20 cellular contexts compared by ENCODE assay signal in the genomic region with DNA sequence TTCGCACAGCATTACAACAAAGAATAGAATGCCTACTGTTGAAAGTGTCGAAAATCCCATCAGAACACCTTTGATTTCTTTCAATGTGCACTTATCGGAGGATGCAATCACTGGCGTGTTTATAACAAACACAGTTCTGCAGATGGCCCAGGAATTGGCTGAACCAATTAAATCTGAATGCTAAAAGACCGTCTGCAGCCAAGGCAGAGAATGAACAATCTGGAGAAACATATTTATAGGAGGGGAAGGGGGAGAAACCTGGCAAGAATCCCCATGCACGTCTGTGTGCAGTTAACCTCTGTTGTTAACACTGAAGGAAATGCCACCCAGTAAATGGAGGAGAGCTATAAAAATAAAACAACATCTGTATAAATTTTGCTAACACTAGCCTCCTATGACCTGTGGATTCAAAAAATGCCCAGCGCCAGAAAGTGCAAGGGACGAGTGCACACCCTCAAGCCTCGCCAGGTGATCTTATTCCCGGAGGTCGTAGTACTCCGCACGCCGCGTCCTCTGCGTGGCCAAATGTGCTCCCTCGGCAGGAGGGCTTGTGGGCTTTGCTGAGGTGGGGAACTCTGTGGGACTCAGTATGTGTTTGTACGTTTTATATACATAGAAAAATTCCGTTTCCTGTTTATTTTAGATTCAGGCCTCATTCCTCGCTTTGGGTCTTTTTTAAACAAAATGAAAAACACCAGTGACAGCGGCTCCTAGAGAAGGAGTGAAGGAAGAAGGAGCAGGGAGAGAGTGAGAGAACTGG. TPM values are rescaled to one million over a fixed set of nuclear protein-coding genes. Genes with fewer than 3 reads are reported as not detected.
DNase-seq lines count a peak whose midpoint lies in the region; FAIRE-seq and TF ChIP-seq lines count a peak whose summit lies in the region.
"Had no signal": no experiment of that assay in that cellular context is flagged by ENCODE, and none has a peak within 500 bp of the region (broad histone marks: within the 10 kb centered on the region; RNA-seq: fewer than 3 reads in every experiment).

No MANE protein-coding gene starts in this region.

- no peaks in the 10 kb centered on the region for H3K79me2 ChIP-seq in fibroblast of lung (ENCODE audit: control insufficient read depth, insufficient read depth, low read length)

- H3K27ac Mint-ChIP-seq in immature natural killer cell, result peak overlapping the region in 1 of 6 donors; percentile 30
- H3K27ac Mint-ChIP-seq: activated B cell treated with CpG ODN at 0.5 μM for 24 hours; activated naive CD8-positive, alpha-beta T cell treated with anti-CD3 and anti-CD28 coated beads, Interleukin-2, amount 50 U/mL, for 24 hours; B cell; naive B cell had no signal

- peak overlapping the region; percentile 7 for H3K4me2 ChIP-seq in fibroblast of lung (ENCODE audit: extremely low read depth, insufficient read depth, low read length)

- H3K9me3 ChIP-seq in fibroblast of lung (ENCODE audit: control insufficient read depth, insufficient read depth, low read depth, low read length) (no peaks in the 10 kb centered on the region), kidney (ENCODE audit: control insufficient read depth in 1 of 2, low read length in 2 of 2) (no peaks in the 10 kb centered on the region)
- H3K9me3 ChIP-seq: breast epithelium, Caco-2, esophagus squamous epithelium had no signal

- TF ChIP-seq CTCF in fibroblast of lung (conservative IDR thresholded peaks at IDR 0.05 in 1 of 2, IDR thresholded peaks at IDR 0.05 in 1 of 2; ENCODE audit: low read depth in 1 of 2, low read length in 2 of 2) (no peak), kidney (IDR thresholded peaks at IDR 0.05; ENCODE audit: borderline replicate concordance, extremely low read depth, insufficient read depth) (no peak), GM13976 (IDR thresholded peaks at IDR 0.05; ENCODE audit: borderline replicate concordance, control extremely low read depth, extremely low read depth, insufficient read depth, missing control alignments) (no peak)

- H2AFZ ChIP-seq in fibroblast of lung (ENCODE audit: low read length), result no peak overlapping the region

- H3K27ac ChIP-seq in fibroblast of lung (ENCODE audit: insufficient read depth, low read length), result no peak overlapping the region
- no peak overlapping the region for H3K27ac ChIP-seq in kidney (ENCODE audit: low read depth in 2 of 2, low read length in 2 of 2)
- H3K27ac ChIP-seq: breast epithelium had no signal

- intact Hi-C loops in kidney (cut with DNase I), result no loop called here

- H3K4me3 ChIP-seq in fibroblast of lung (replicated peaks in 1 of 4; ENCODE audit: control extremely low read depth in 1 of 4, insufficient read depth in 1 of 4, low read depth in 3 of 4, low read length in 4 of 4), result no peak overlapping the region
- H3K4me3 ChIP-seq in kidney (ENCODE audit: low read length in 2 of 2), result no peak overlapping the region
- H3K4me3 ChIP-seq: breast epithelium, esophagus squamous epithelium, lung had no signal

- H3K36me3 Mint-ChIP-seq in immature natural killer cell, result peaks cover 49 to 65% (median 52%) of the 10 kb centered on the region in 3 donors
- H3K36me3 Mint-ChIP-seq: naive B cell had no signal

- no peaks in the 10 kb centered on the region for H3K9me3 Mint-ChIP-seq in immature natural killer cell
- H3K9me3 Mint-ChIP-seq: activated B cell treated with CpG ODN at 0.5 μM for 24 hours; activated naive CD8-positive, alpha-beta T cell treated with anti-CD3 and anti-CD28 coated beads, Interleukin-2, amount 50 U/mL, for 24 hours; naive B cell had no signal

- in situ Hi-C loops in GM13976 (cut with MboI; ENCODE audit: low sequenced_read_pairs, unreplicated experiment), result no loop called here

- DNase-seq in NCI-H1092 (lab: John Stamatoyannopoulos, UW), result peak; percentile 46
- peak; percentile 74 for DNase-seq in NCI-H524 treated with DMSO at 0.1 percent for 48 hours (lab: John Stamatoyannopoulos, UW)
- DNase-seq in fibroblast of lung (ENCODE audit: low read depth in 2 of 2), result no peak
- peak; percentile 18 for DNase-seq in smooth muscle cell of the brain vasculature (ENCODE audit: low read depth, low spot score)
- no peak for DNase-seq in kidney
- DNase-seq in GM13976 (ENCODE audit: low spot score), result no peak
- no peak for DNase-seq in immature natural killer cell
- DNase-seq: activated B cell treated with CpG ODN at 0.5 μM for 24 hours; activated naive CD8-positive, alpha-beta T cell treated with anti-CD3 and anti-CD28 coated beads, Interleukin-2, amount 50 U/mL, for 24 hours; effector CD4-positive, alpha-beta T cell; esophagus squamous epithelium; HCEC 1CT; KBM-7; naive B cell; small intestine; stimulated activated CD8-positive, alpha-beta memory T cell treated with anti-CD3 and anti-CD28 coated beads, Interleukin-4, amount 100 ng/mL, for 48 hours had no signal

- no peaks in the 10 kb centered on the region for H4K20me1 ChIP-seq in fibroblast of lung (ENCODE audit: control insufficient read depth, extremely low read depth, insufficient read depth, low read length)

- H3K4me1 ChIP-seq in fibroblast of lung (ENCODE audit: control insufficient read depth, extremely low read depth, insufficient read depth, low read length) (peaks cover 26% of the 10 kb centered on the region), kidney (ENCODE audit: control insufficient read depth in 1 of 2, insufficient read depth in 1 of 2, low read depth in 1 of 2, low read length in 2 of 2) (no peaks in the 10 kb centered on the region)

- peaks cover 46 to 47% of the 10 kb centered on the region in 2 donors for H3K4me1 Mint-ChIP-seq in immature natural killer cell

- peaks cover 6 to 12% (median 8%) of the 10 kb centered on the region in 3 donors for H3K27me3 Mint-ChIP-seq in immature natural killer cell (ENCODE audit: low read depth in 3 of 3)

- H3K36me3 ChIP-seq in fibroblast of lung (ENCODE audit: control insufficient read depth, insufficient read depth, low read length) (peaks cover 3% of the 10 kb centered on the region), kidney (ENCODE audit: control insufficient read depth in 1 of 2, insufficient read depth in 2 of 2, low read length in 2 of 2) (peaks cover 26 to 30% of the 10 kb centered on the region in 2 donors)

- no peak overlapping the region for H3K9ac ChIP-seq in fibroblast of lung (ENCODE audit: insufficient read depth, low read length)
- H3K9ac ChIP-seq in kidney (ENCODE audit: low read length in 2 of 2), result no peak overlapping the region

- H3K27me3 ChIP-seq in fibroblast of lung (ENCODE audit: control insufficient read depth, insufficient read depth, low read length), result no peaks in the 10 kb centered on the region
- H3K27me3 ChIP-seq: breast epithelium, esophagus squamous epithelium had no signal

- H3K4me3 Mint-ChIP-seq in immature natural killer cell, result no peak overlapping the region
- H3K4me3 Mint-ChIP-seq: activated B cell treated with CpG ODN at 0.5 μM for 24 hours; activated naive CD8-positive, alpha-beta T cell treated with anti-CD3 and anti-CD28 coated beads, Interleukin-2, amount 50 U/mL, for 24 hours; B cell had no signal

- FAIRE-seq in kidney (lab: Jason Lieb, UNC), result no peak
- FAIRE-seq: small intestine had no signal

RNA-seq across cellular contexts. Expression of a gene that starts 56.7 kb away (rescaled TPM):
- 18.0 and 20.1 TPM in 2 replicates for total RNA-seq in fibroblast of lung
- 3.2 and 3.3 TPM in 2 replicates for polyA plus RNA-seq in fibroblast of lung
- polyA plus RNA-seq in fibroblast of lung (2012), result 4.5 and 6.5 TPM in 2 replicates
- polyA minus RNA-seq in fibroblast of lung (ENCODE audit: low replicate concordance), result 15.9 and 22.9 TPM in 2 replicates
- 37.2 TPM for total RNA-seq in kidney
- polyA plus RNA-seq in kidney (ENCODE audit: insufficient read depth, low read depth, low replicate concordance), result 2.6 TPM
- polyA plus RNA-seq in immature natural killer cell, result 10 to 100 TPM in 2 of 3 donors, 1 to 10 TPM in 1; 3.7 to 30.6 (median 16.1) TPM

Comparison
In these comparisons a context has a peak if more than half of its experiments do, and no peak if none do; other contexts are left out.
1. DNase-seq: peak in NCI-H1092 (single experiment), NCI-H524 treated with DMSO at 0.1 percent for 48 hours (single experiment) and smooth muscle cell of the brain vasculature (single experiment); none in fibroblast of lung (0 of 2), kidney (single experiment), GM13976 (single experiment) and immature natural killer cell (0 of 3).